ENCODE assay signal across 18 cellular contexts in genomic region chr17:2111691-2112090, GRCh38. TPM values are rescaled to one million over a fixed set of nuclear protein-coding genes. Genes with fewer than 3 reads are reported as not detected.
DNase-seq lines count a peak whose midpoint lies in the region; ATAC-seq and TF ChIP-seq lines count a peak whose summit lies in the region.
"Had no signal": no experiment of that assay in that cellular context is flagged by ENCODE, and none has a peak within 500 bp of the region (broad histone marks: within the 10 kb centered on the region; RNA-seq: fewer than 3 reads in every experiment).

No MANE protein-coding gene starts in this region.

- peaks cover 5% of the 10 kb centered on the region for H3K4me1 ChIP-seq in psoas muscle
- H3K4me1 ChIP-seq: BE2C had no signal

- peak overlapping the region; percentile 26; the same call in 1 of the 2 replicates for H3K27ac Mint-ChIP-seq in WTC11
- peak overlapping the region; percentile 41 for H3K27ac Mint-ChIP-seq in progenitor cell of endocrine pancreas
- H3K27ac Mint-ChIP-seq: activated CD4-positive, alpha-beta T cell treated with anti-CD3 and anti-CD28 coated beads, Interleukin-2, amount 10 ng/mL, durations not matched to agents 24 days and 14 days; activated naive CD8-positive, alpha-beta T cell had no signal

- WGBS in psoas muscle, 3 donors = 94 to 98% (median 95%) methylated on average over 5 of the region's 5 CpGs

- no peaks in the 10 kb centered on the region for H3K27me3 Mint-ChIP-seq in WTC11 (ENCODE audit: low read depth)
- H3K27me3 Mint-ChIP-seq in progenitor cell of endocrine pancreas = no peaks in the 10 kb centered on the region
- H3K27me3 Mint-ChIP-seq: activated CD4-positive, alpha-beta T cell treated with anti-CD3 and anti-CD28 coated beads, Interleukin-2, amount 10 ng/mL, durations not matched to agents 24 days and 14 days; activated naive CD8-positive, alpha-beta T cell had no signal

- DNase-seq in ELR (ENCODE audit: low read depth) = peak; percentile 72
- no peak for DNase-seq in WTC11 (ENCODE audit: low spot score)
- DNase-seq in fibroblast of pulmonary artery (ENCODE audit: low read depth) = peak; percentile 69
- no peak for DNase-seq in progenitor cell of endocrine pancreas (ENCODE audit: low spot score, unreplicated experiment)
- no peak for DNase-seq in NCI-H1417 (lab: John Stamatoyannopoulos, UW)
- no peak for DNase-seq in hypothalamus (lab: John Stamatoyannopoulos, UW)
- no peak for DNase-seq in psoas muscle
- DNase-seq in RKO (ENCODE audit: low spot score) = no peak
- DNase-seq: activated CD4-positive, alpha-beta T cell treated with anti-CD3 and anti-CD28 coated beads, Interleukin-2, amount 10 ng/mL, durations not matched to agents 24 days and 14 days; BE2C; DMS153; hippocampal formation; Karpas-422; left colon; NCI-H345; T1000 had no signal

- ATAC-seq in WTC11 = no peak
- no peak for ATAC-seq in psoas muscle
- ATAC-seq: left colon had no signal

- POLR2A ChIA-PET in WTC11 (lab: Charles Lee) = no interaction called here

- no peaks in the 10 kb centered on the region for H3K27me3 ChIP-seq in psoas muscle (ENCODE audit: insufficient read depth in 3 of 3, low read length in 2 of 3)
- H3K27me3 ChIP-seq: BE2C had no signal

- no peaks in the 10 kb centered on the region for H3K36me3 Mint-ChIP-seq in WTC11
- H3K36me3 Mint-ChIP-seq in progenitor cell of endocrine pancreas (ENCODE audit: insufficient read depth) = peaks cover under 1% of the 10 kb centered on the region

- CTCF ChIA-PET in WTC11 (lab: Charles Lee) = interaction anchor here (2.9 to 3.6 kb wide), 2 partner anchors 16 to 133 kb away, joined by 9 to 13 read pairs; no protein-coding TSS in a partner anchor

- H3K9me3 Mint-ChIP-seq in WTC11 = no peaks in the 10 kb centered on the region
- no peaks in the 10 kb centered on the region for H3K9me3 Mint-ChIP-seq in progenitor cell of endocrine pancreas (ENCODE audit: low read depth)
- H3K9me3 Mint-ChIP-seq: activated CD4-positive, alpha-beta T cell treated with anti-CD3 and anti-CD28 coated beads, Interleukin-2, amount 10 ng/mL, durations not matched to agents 24 days and 14 days had no signal

- H3K4me3 Mint-ChIP-seq in WTC11 = no peak overlapping the region
- no peak overlapping the region for H3K4me3 Mint-ChIP-seq in progenitor cell of endocrine pancreas (ENCODE audit: low read depth)
- H3K4me3 Mint-ChIP-seq: activated CD4-positive, alpha-beta T cell treated with anti-CD3 and anti-CD28 coated beads, Interleukin-2, amount 10 ng/mL, durations not matched to agents 24 days and 14 days; activated naive CD8-positive, alpha-beta T cell had no signal

- peaks cover 5% of the 10 kb centered on the region for H3K4me1 Mint-ChIP-seq in WTC11
- peaks cover 13% of the 10 kb centered on the region for H3K4me1 Mint-ChIP-seq in progenitor cell of endocrine pancreas (ENCODE audit: low read depth)

- H3K4me3 ChIP-seq in fibroblast of pulmonary artery (replicated peaks; ENCODE audit: low read depth, low read length) (no peak overlapping the region), psoas muscle (no peak overlapping the region)

- H3K36me3 ChIP-seq in psoas muscle (ENCODE audit: insufficient read depth in 1 of 2, low read depth in 1 of 2) = no peaks in the 10 kb centered on the region
- H3K36me3 ChIP-seq: BE2C had no signal

- TF ChIP-seq CTCF in WTC11 (IDR thresholded peaks at IDR 0.05) (no peak), fibroblast of pulmonary artery (IDR thresholded peaks at IDR 0.05; ENCODE audit: low read length, missing control alignments) (no peak), progenitor cell of endocrine pancreas (IDR thresholded peaks at IDR 0.05; ENCODE audit: unreplicated experiment) (no peak), psoas muscle (IDR thresholded peaks at IDR 0.05) (no peak)

- no peaks in the 10 kb centered on the region for H3K9me3 ChIP-seq in psoas muscle
- H3K9me3 ChIP-seq: BE2C had no signal

- no peak overlapping the region for H3K27ac ChIP-seq in psoas muscle
- H3K27ac ChIP-seq: epithelial cell of prostate had no signal

- intact Hi-C loops in psoas muscle (cut with DNase I) = no loop called here

TF ChIP-seq in WTC11, 78 proteins besides CTCF, POLR2A, EP300 and RAD21:
- no peak for TF ChIP-seq SMAD4 (CRISPR knock-in tag; IDR thresholded peaks at IDR 0.05)
- no peak for TF ChIP-seq NFATC4 (CRISPR knock-in tag; IDR thresholded peaks at IDR 0.05)
- no peak for TF ChIP-seq ZNF671 (CRISPR knock-in tag; IDR thresholded peaks at IDR 0.05)
- TF ChIP-seq OVOL2 (CRISPR knock-in tag; IDR thresholded peaks at IDR 0.05; ENCODE audit: borderline replicate concordance) = no peak
- no peak for TF ChIP-seq ZNF263 (CRISPR knock-in tag; IDR thresholded peaks at IDR 0.05; ENCODE audit: low read depth)
- TF ChIP-seq ETV6 (CRISPR knock-in tag; IDR thresholded peaks at IDR 0.05) = no peak
- no peak for TF ChIP-seq CBFB (CRISPR knock-in tag; IDR thresholded peaks at IDR 0.05; ENCODE audit: low read depth)
- TF ChIP-seq ZNF532 (CRISPR knock-in tag; IDR thresholded peaks at IDR 0.05; ENCODE audit: borderline replicate concordance) = no peak
- no peak for TF ChIP-seq SMAD3 (CRISPR knock-in tag; IDR thresholded peaks at IDR 0.05; ENCODE audit: borderline replicate concordance)
- no peak for TF ChIP-seq ZNF425 (CRISPR knock-in tag; conservative IDR thresholded peaks at IDR 0.05)
- TF ChIP-seq JUN (CRISPR knock-in tag; IDR thresholded peaks at IDR 0.05) = no peak
- TF ChIP-seq PREB (CRISPR knock-in tag; IDR thresholded peaks at IDR 0.05; ENCODE audit: borderline replicate concordance) = no peak
- TF ChIP-seq CDX4 (CRISPR knock-in tag; IDR thresholded peaks at IDR 0.05; ENCODE audit: borderline replicate concordance) = no peak

RNA-seq across cellular contexts. Expression of gene HIC1, which starts 56.8 kb away (rescaled TPM):
- total RNA-seq in WTC11 (2021) (0.37 to 0.46 TPM (median 0.39 TPM) in 3 replicates), progenitor cell of endocrine pancreas (0.69 and 0.86 TPM in 2 replicates), psoas muscle (10 to 100 TPM in 1 of 4 donors, 1 to 10 TPM in 3; 4.3 to 12.6 (median 9.4) TPM)
- polyA plus RNA-seq in psoas muscle = 1 to 10 TPM; 2.0 to 3.5 (median 2.1) TPM

Comparison
In these comparisons a context has a peak if more than half of its experiments do, and no peak if none do; other contexts are left out.
1. DNase-seq: peak in ELR (single experiment) and fibroblast of pulmonary artery (single experiment); none in WTC11 (single experiment), progenitor cell of endocrine pancreas (single experiment), NCI-H1417 (0 of 3), hypothalamus (0 of 51), psoas muscle (0 of 2) and RKO (single experiment).